ENCODE assay signal across 8 cellular contexts in the genomic region with DNA sequence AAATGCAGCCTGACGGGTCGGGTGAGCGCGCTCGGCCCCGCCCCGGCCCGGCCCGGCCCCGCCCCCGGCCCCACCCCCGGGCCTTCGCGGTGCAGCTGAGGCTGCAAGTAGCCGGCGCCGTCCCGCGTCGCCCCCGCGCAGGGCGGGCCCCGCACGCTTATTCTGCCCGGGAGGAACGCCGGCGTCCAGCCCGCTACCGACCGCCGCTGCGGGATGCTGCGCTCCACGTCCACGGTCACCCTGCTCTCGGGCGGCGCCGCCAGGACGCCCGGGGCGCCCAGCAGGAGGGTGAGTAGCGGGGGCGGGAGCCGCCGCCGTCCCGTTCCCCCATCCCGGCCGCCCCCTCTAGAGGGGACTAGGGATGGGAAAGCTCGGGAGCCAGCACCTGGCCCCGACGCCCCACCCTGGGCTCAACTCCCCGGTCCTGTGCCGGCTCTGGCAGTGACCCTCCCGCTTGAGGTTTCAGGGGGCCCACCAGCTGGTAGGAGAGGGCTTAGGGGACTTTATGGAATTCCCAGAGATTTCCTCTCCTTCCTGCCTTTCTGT. TPM values are rescaled to one million over a fixed set of nuclear protein-coding genes. Genes with fewer than 3 reads are reported as not detected.
DNase-seq lines count a peak whose midpoint lies in the region; ATAC-seq and TF ChIP-seq lines count a peak whose summit lies in the region.

A gene with protein sequence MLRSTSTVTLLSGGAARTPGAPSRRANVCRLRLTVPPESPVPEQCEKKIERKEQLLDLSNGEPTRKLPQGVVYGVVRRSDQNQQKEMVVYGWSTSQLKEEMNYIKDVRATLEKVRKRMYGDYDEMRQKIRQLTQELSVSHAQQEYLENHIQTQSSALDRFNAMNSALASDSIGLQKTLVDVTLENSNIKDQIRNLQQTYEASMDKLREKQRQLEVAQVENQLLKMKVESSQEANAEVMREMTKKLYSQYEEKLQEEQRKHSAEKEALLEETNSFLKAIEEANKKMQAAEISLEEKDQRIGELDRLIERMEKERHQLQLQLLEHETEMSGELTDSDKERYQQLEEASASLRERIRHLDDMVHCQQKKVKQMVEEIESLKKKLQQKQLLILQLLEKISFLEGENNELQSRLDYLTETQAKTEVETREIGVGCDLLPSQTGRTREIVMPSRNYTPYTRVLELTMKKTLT (plus strand): TSS at position 83 of the 546 bp plus-strand sequence. CDS start 131 bp downstream, at position 214.

- peak; percentile 58 for DNase-seq in G401 (ENCODE audit: low spot score)
- DNase-seq in astrocyte of the hippocampus (ENCODE audit: low read depth, low spot score): peak; percentile 39
- no peak for DNase-seq in smooth muscle cell (lab: John Stamatoyannopoulos, UW; ENCODE audit: unreplicated experiment)
- no peak for DNase-seq in midbrain (lab: John Stamatoyannopoulos, UW)
- no peak for DNase-seq in NCI-H510A (lab: John Stamatoyannopoulos, UW)

- under 1% methylated on average over 30 of the region's 58 CpGs for WGBS in smooth muscle cell (ENCODE audit: low lambda C conversion rate)

- H3K4me1 ChIP-seq in iPS-18a (ENCODE audit: control insufficient read depth, low read depth, low read length) (no peaks in the 10 kb centered on the region), smooth muscle cell (ENCODE audit: low read depth) (no peaks in the 10 kb centered on the region)

- peak within 1 kb of the TSS; percentile 63 for H3K4me3 ChIP-seq in iPS-18a (ENCODE audit: low read length)
- peak within 1 kb of the TSS; percentile 62 for H3K4me3 ChIP-seq in smooth muscle cell

- ATAC-seq in SK-N-SH treated with all-trans-retinoic acid at 6 μM for 48 hours: peak; percentile 88
- ATAC-seq in GM19324 (IDR thresholded peaks at IDR 0.05; ENCODE audit: low FRiP score, unreplicated experiment): no peak

- in situ Hi-C loops in G401 (cut with HindIII; ENCODE audit: low sequenced_read_pairs): no loop called here

- H3K27ac ChIP-seq in iPS-18a (ENCODE audit: low read length) (no peak within 1 kb of the TSS), smooth muscle cell (ENCODE audit: low read depth) (no peak within 1 kb of the TSS)

- H3F3A ChIP-seq in smooth muscle cell (ENCODE audit: low read depth): no peaks in the 10 kb centered on the region

- peak within 1 kb of the TSS; percentile 92 for H3K4me2 ChIP-seq in smooth muscle cell

- no peaks in the 10 kb centered on the region for H3K36me3 ChIP-seq in iPS-18a (ENCODE audit: control insufficient read depth, low read depth, low read length)
- no peaks in the 10 kb centered on the region for H3K36me3 ChIP-seq in smooth muscle cell (ENCODE audit: low read depth)

- H3K27me3 ChIP-seq in iPS-18a (ENCODE audit: control insufficient read depth, insufficient read depth, low read length): peaks cover 29% of the 10 kb centered on the region
- H3K27me3 ChIP-seq in smooth muscle cell (ENCODE audit: low read depth): no peaks in the 10 kb centered on the region

- peak within 1 kb of the TSS; percentile 87 for H2AFZ ChIP-seq in smooth muscle cell (ENCODE audit: low read depth)

- H3K9ac ChIP-seq in iPS-18a (ENCODE audit: low read length) (no peak within 1 kb of the TSS), smooth muscle cell (ENCODE audit: low read depth) (no peak within 1 kb of the TSS)

- H4K20me1 ChIP-seq in smooth muscle cell (ENCODE audit: low read depth): no peaks in the 10 kb centered on the region

- no peak for TF ChIP-seq CTCF in smooth muscle cell (IDR thresholded peaks at IDR 0.05; ENCODE audit: borderline replicate concordance, insufficient read depth, poor library complexity, severe bottlenecking)

- H3K9me3 ChIP-seq in iPS-18a (ENCODE audit: control insufficient read depth, low read depth, low read length): no peaks in the 10 kb centered on the region
- no peaks in the 10 kb centered on the region for H3K9me3 ChIP-seq in smooth muscle cell (replicated peaks; ENCODE audit: low read depth)

- no peaks in the 10 kb centered on the region for H3K79me2 ChIP-seq in smooth muscle cell (ENCODE audit: low read depth)

TF ChIP-seq in SK-N-SH treated with all-trans-retinoic acid at 6 μM for 48 hours, 23 proteins besides CTCF, POLR2A, EP300 and RAD21 (continues in another document):
- no peak for TF ChIP-seq ZNF8 (CRISPR knock-in tag; IDR thresholded peaks at IDR 0.05)
- TF ChIP-seq, protein P1, sequence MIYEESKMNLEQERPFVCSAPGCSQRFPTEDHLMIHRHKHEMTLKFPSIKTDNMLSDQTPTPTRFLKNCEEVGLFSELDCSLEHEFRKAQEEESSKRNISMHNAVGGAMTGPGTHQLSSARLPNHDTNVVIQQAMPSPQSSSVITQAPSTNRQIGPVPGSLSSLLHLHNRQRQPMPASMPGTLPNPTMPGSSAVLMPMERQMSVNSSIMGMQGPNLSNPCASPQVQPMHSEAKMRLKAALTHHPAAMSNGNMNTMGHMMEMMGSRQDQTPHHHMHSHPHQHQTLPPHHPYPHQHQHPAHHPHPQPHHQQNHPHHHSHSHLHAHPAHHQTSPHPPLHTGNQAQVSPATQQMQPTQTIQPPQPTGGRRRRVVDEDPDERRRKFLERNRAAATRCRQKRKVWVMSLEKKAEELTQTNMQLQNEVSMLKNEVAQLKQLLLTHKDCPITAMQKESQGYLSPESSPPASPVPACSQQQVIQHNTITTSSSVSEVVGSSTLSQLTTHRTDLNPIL (CRISPR knock-in tag; IDR thresholded peaks at IDR 0.05; ENCODE audit: low read depth): no peak
- TF ChIP-seq BACH2 (CRISPR knock-in tag; IDR thresholded peaks at IDR 0.05; ENCODE audit: borderline replicate concordance): no peak
- TF ChIP-seq ZFP30 (CRISPR knock-in tag; IDR thresholded peaks at IDR 0.05): no peak
- TF ChIP-seq, protein P2, sequence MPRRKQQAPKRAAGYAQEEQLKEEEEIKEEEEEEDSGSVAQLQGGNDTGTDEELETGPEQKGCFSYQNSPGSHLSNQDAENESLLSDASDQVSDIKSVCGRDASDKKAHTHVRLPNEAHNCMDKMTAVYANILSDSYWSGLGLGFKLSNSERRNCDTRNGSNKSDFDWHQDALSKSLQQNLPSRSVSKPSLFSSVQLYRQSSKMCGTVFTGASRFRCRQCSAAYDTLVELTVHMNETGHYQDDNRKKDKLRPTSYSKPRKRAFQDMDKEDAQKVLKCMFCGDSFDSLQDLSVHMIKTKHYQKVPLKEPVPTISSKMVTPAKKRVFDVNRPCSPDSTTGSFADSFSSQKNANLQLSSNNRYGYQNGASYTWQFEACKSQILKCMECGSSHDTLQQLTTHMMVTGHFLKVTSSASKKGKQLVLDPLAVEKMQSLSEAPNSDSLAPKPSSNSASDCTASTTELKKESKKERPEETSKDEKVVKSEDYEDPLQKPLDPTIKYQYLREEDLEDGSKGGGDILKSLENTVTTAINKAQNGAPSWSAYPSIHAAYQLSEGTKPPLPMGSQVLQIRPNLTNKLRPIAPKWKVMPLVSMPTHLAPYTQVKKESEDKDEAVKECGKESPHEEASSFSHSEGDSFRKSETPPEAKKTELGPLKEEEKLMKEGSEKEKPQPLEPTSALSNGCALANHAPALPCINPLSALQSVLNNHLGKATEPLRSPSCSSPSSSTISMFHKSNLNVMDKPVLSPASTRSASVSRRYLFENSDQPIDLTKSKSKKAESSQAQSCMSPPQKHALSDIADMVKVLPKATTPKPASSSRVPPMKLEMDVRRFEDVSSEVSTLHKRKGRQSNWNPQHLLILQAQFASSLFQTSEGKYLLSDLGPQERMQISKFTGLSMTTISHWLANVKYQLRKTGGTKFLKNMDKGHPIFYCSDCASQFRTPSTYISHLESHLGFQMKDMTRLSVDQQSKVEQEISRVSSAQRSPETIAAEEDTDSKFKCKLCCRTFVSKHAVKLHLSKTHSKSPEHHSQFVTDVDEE (CRISPR knock-in tag; IDR thresholded peaks at IDR 0.05): no peak
- TF ChIP-seq ISL1 (CRISPR knock-in tag; IDR thresholded peaks at IDR 0.05): no peak
- no peak for TF ChIP-seq CSDC2 (CRISPR knock-in tag; IDR thresholded peaks at IDR 0.05)
- TF ChIP-seq RARB (CRISPR knock-in tag; IDR thresholded peaks at IDR 0.05): no peak
- no peak for TF ChIP-seq PATZ1 (CRISPR knock-in tag; IDR thresholded peaks at IDR 0.05; ENCODE audit: borderline replicate concordance)
- no peak for TF ChIP-seq PPARA (CRISPR knock-in tag; IDR thresholded peaks at IDR 0.05; ENCODE audit: borderline replicate concordance)
- no peak for TF ChIP-seq TCF4 (CRISPR knock-in tag; IDR thresholded peaks at IDR 0.05; ENCODE audit: borderline replicate concordance)
- TF ChIP-seq ZNF70 (CRISPR knock-in tag; IDR thresholded peaks at IDR 0.05): no peak
- no peak for TF ChIP-seq CSRNP3 (CRISPR knock-in tag; IDR thresholded peaks at IDR 0.05)

RNA-seq across cellular contexts. Expression of the gene that starts here (rescaled TPM):
- 0.06 and 3.4 TPM in 2 replicates for total RNA-seq in G401 (2014; rRNA removed; shearing (Covaris generic))
- total RNA-seq in smooth muscle cell: 0.09 and 0.81 TPM in 2 replicates
- 0.35 and 0.65 TPM in 2 replicates for polyA plus RNA-seq in smooth muscle cell

Comparison
In these comparisons a context has a peak if more than half of its experiments do, and no peak if none do; other contexts are left out.
1. DNase-seq: peak in G401 (single experiment) and astrocyte of the hippocampus (single experiment); none in smooth muscle cell (single experiment), midbrain (single experiment) and NCI-H510A (single experiment).